Comparison of ENCODE assay signal across 26 cellular contexts in the genomic region with DNA sequence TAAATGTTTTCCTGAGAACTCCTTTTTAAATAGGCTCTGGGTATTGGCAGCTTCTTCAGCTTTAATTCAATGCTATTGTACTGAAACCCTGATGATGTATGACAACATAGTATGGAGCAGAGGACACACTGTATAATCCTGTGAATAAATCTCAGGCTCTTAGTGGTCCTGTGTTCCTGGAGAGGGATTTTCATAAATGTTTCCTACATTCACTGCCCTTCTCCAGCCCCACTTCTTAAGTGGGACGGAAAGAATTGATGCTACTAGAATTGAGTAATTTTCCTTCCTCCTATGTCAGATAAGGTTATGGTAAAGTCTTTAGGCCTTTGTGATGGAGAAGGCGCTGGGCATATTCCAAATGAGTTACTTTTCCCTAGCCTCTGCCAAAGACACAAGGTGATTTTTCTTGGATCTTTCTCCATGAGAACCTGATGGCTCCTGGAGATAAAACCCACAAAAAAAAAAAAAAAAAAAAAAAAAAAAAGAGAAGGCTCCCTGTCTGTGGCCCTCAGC.
DNase-seq lines count a peak whose midpoint lies in the region; ATAC-seq, FAIRE-seq and TF ChIP-seq lines count a peak whose summit lies in the region.
"Had no signal": no experiment of that assay in that cellular context is flagged by ENCODE, and none has a peak within 500 bp of the region (broad histone marks: within the 10 kb centered on the region; RNA-seq: fewer than 3 reads in every experiment).

No MANE protein-coding gene starts in this region.

- no peaks in the 10 kb centered on the region for H3K79me2 ChIP-seq in astrocyte (ENCODE audit: insufficient read depth, low read length)
- H3K79me2 ChIP-seq in smooth muscle cell (ENCODE audit: low read depth) = no peaks in the 10 kb centered on the region

- intact Hi-C loops in left ventricle myocardium inferior (cut with micrococcal nuclease) = no loop called here
- intact Hi-C loops in Right ventricle myocardium inferior (cut with DNase I) = no loop called here
- intact Hi-C loops in breast epithelium (cut with DNase I; ENCODE audit: low total_unique reads) = no loop called here

- no peak overlapping the region for H2AFZ ChIP-seq in astrocyte (ENCODE audit: low read depth, low read length)
- H2AFZ ChIP-seq in smooth muscle cell (ENCODE audit: low read depth) = peak overlapping the region; percentile 36

- no peaks in the 10 kb centered on the region for H4K20me1 ChIP-seq in astrocyte (ENCODE audit: insufficient read depth, low read length)
- H4K20me1 ChIP-seq in smooth muscle cell (ENCODE audit: low read depth) = no peaks in the 10 kb centered on the region
- H4K20me1 ChIP-seq: BLaER1 treated with 17β-estradiol and CSF1 and Interleukin-3, amounts not matched to agents 10 nM and 100 nM had no signal

- peak overlapping the region; percentile 55 for H3K27ac ChIP-seq in left ventricle myocardium inferior (replicated peaks)
- H3K27ac ChIP-seq in astrocyte (ENCODE audit: low read depth, low read length) = no peak overlapping the region
- H3K27ac ChIP-seq in smooth muscle cell (ENCODE audit: low read depth) = no peak overlapping the region
- no peak overlapping the region for H3K27ac ChIP-seq in breast epithelium
- H3K27ac ChIP-seq: A549; BLaER1 treated with 17β-estradiol and CSF1 and Interleukin-3, amounts not matched to agents 10 nM and 100 nM had no signal

- H3K9me3 Mint-ChIP-seq in astrocyte (ENCODE audit: unreplicated experiment) (no peaks in the 10 kb centered on the region), mesothelial cell of epicardium (peaks cover 16% of the 10 kb centered on the region)

- no peaks in the 10 kb centered on the region for H3F3A ChIP-seq in smooth muscle cell (ENCODE audit: low read depth)

- H3K4me1 ChIP-seq in left ventricle myocardium inferior (no peaks in the 10 kb centered on the region), astrocyte (ENCODE audit: insufficient read depth, low read length) (no peaks in the 10 kb centered on the region), smooth muscle cell (ENCODE audit: low read depth) (no peaks in the 10 kb centered on the region), breast epithelium (no peaks in the 10 kb centered on the region)
- H3K4me1 ChIP-seq: A549, BE2C had no signal

- peaks cover 8% of the 10 kb centered on the region for H3K9me3 ChIP-seq in left ventricle myocardium inferior (replicated peaks)
- no peaks in the 10 kb centered on the region for H3K9me3 ChIP-seq in astrocyte (ENCODE audit: insufficient read depth, low read depth, low read length)
- H3K9me3 ChIP-seq in smooth muscle cell (replicated peaks; ENCODE audit: low read depth) = no peaks in the 10 kb centered on the region
- no peaks in the 10 kb centered on the region for H3K9me3 ChIP-seq in breast epithelium
- H3K9me3 ChIP-seq: BE2C had no signal

- no peak overlapping the region for H3K4me2 ChIP-seq in astrocyte (ENCODE audit: low read length)
- H3K4me2 ChIP-seq in smooth muscle cell = no peak overlapping the region
- H3K4me2 ChIP-seq: A549; BLaER1 treated with 17β-estradiol and CSF1 and Interleukin-3, amounts not matched to agents 10 nM and 100 nM had no signal

- H3K27ac Mint-ChIP-seq in astrocyte (ENCODE audit: unreplicated experiment) (no peak overlapping the region), mesothelial cell of epicardium (peak overlapping the region; percentile 74)
- H3K27ac Mint-ChIP-seq: CD14-positive monocyte; CD4-positive, alpha-beta T cell; CD8-positive, alpha-beta memory T cell had no signal

- H3K36me3 Mint-ChIP-seq in astrocyte (ENCODE audit: low read depth, unreplicated experiment) (no peaks in the 10 kb centered on the region), mesothelial cell of epicardium (peaks cover 9% of the 10 kb centered on the region)
- H3K36me3 Mint-ChIP-seq: CD14-positive monocyte; CD8-positive, alpha-beta memory T cell had no signal

- no peak for TF ChIP-seq POLR2A in breast epithelium (IDR thresholded peaks at IDR 0.05)

- H3K36me3 ChIP-seq in left ventricle myocardium inferior = no peaks in the 10 kb centered on the region
- no peaks in the 10 kb centered on the region for H3K36me3 ChIP-seq in astrocyte (ENCODE audit: insufficient read depth, low read length)
- no peaks in the 10 kb centered on the region for H3K36me3 ChIP-seq in smooth muscle cell (ENCODE audit: low read depth)
- no peaks in the 10 kb centered on the region for H3K36me3 ChIP-seq in breast epithelium
- H3K36me3 ChIP-seq: BE2C; BLaER1 treated with 17β-estradiol and CSF1 and Interleukin-3, amounts not matched to agents 10 nM and 100 nM had no signal

- H3K27me3 ChIP-seq in left ventricle myocardium inferior (ENCODE audit: low read depth) = no peaks in the 10 kb centered on the region
- H3K27me3 ChIP-seq in astrocyte (ENCODE audit: insufficient read depth, low read length) = no peaks in the 10 kb centered on the region
- no peaks in the 10 kb centered on the region for H3K27me3 ChIP-seq in smooth muscle cell (ENCODE audit: low read depth)
- no peaks in the 10 kb centered on the region for H3K27me3 ChIP-seq in breast epithelium
- H3K27me3 ChIP-seq: BE2C; BLaER1 treated with 17β-estradiol and CSF1 and Interleukin-3, amounts not matched to agents 10 nM and 100 nM had no signal

- peaks cover 6% of the 10 kb centered on the region for H3K4me1 Mint-ChIP-seq in astrocyte (ENCODE audit: low read depth, unreplicated experiment)
- H3K4me1 Mint-ChIP-seq in mesothelial cell of epicardium = peaks cover 20% of the 10 kb centered on the region
- H3K4me1 Mint-ChIP-seq: CD14-positive monocyte; CD8-positive, alpha-beta memory T cell had no signal

- H3K27me3 Mint-ChIP-seq in astrocyte (ENCODE audit: low read depth, unreplicated experiment) = no peaks in the 10 kb centered on the region
- H3K27me3 Mint-ChIP-seq in mesothelial cell of epicardium (ENCODE audit: low read depth) = no peaks in the 10 kb centered on the region
- H3K27me3 Mint-ChIP-seq: CD4-positive, alpha-beta T cell; CD8-positive, alpha-beta memory T cell had no signal

- no peak for ATAC-seq in Right ventricle myocardium inferior
- no peak for ATAC-seq in GM21576 (IDR thresholded peaks at IDR 0.05; ENCODE audit: unreplicated experiment)
- ATAC-seq: A549, GM12878 had no signal

- 74% methylated on average over 2 of the region's 2 CpGs for WGBS in smooth muscle cell (ENCODE audit: low lambda C conversion rate)

- no peak for DNase-seq in left ventricle myocardium inferior
- DNase-seq in Right ventricle myocardium inferior (ENCODE audit: missing footprints) = no peak
- no peak for DNase-seq in astrocyte (ENCODE audit: low read depth)
- DNase-seq in mesothelial cell of epicardium (ENCODE audit: low spot score in 2 of 2, unreplicated experiment in 2 of 2) = no peak
- DNase-seq in smooth muscle cell (lab: John Stamatoyannopoulos, UW; ENCODE audit: unreplicated experiment) = no peak
- DNase-seq in breast epithelium (ENCODE audit: low spot score in 2 of 2) = no peak
- DNase-seq: 8988T; ACHN; AML-193; BE2C; CD4-positive, alpha-beta T cell; CD8-positive, alpha-beta memory T cell; DMS 273 treated with DMSO at 0.1 percent for 48 hours; DMS79; EL; GDM1; H7; HCEC 1CT had no signal

- no peak overlapping the region for H3K4me3 Mint-ChIP-seq in astrocyte (ENCODE audit: unreplicated experiment)
- H3K4me3 Mint-ChIP-seq in mesothelial cell of epicardium = no peak overlapping the region
- H3K4me3 Mint-ChIP-seq: CD14-positive monocyte; CD4-positive, alpha-beta T cell; CD8-positive, alpha-beta memory T cell had no signal

- TF ChIP-seq CTCF in left ventricle myocardium inferior (IDR thresholded peaks at IDR 0.05; ENCODE audit: borderline replicate concordance) (no peak), astrocyte (IDR thresholded peaks at IDR 0.05; ENCODE audit: insufficient read depth, low read depth, low read length) (no peak), mesothelial cell of epicardium (IDR thresholded peaks at IDR 0.05; ENCODE audit: unreplicated experiment) (no peak), smooth muscle cell (IDR thresholded peaks at IDR 0.05; ENCODE audit: borderline replicate concordance, insufficient read depth, poor library complexity, severe bottlenecking) (no peak), breast epithelium (IDR thresholded peaks at IDR 0.05) (no peak)

- H3K4me3 ChIP-seq in left ventricle myocardium inferior (no peak overlapping the region), astrocyte (ENCODE audit: insufficient read depth, low read depth, low read length) (no peak overlapping the region), smooth muscle cell (no peak overlapping the region), breast epithelium (no peak overlapping the region)
- H3K4me3 ChIP-seq: A549; BLaER1 treated with 17β-estradiol and CSF1 and Interleukin-3, amounts not matched to agents 10 nM and 100 nM; GM12878 had no signal

- FAIRE-seq in astrocyte (lab: Jason Lieb, UNC) = peak; percentile 32
- FAIRE-seq: A549, D721Med, GM12878, GM18507, H1 had no signal

- H3K9ac ChIP-seq in astrocyte (ENCODE audit: low read length) (no peak overlapping the region), smooth muscle cell (ENCODE audit: low read depth) (no peak overlapping the region)
- H3K9ac ChIP-seq: BLaER1 treated with 17β-estradiol and CSF1 and Interleukin-3, amounts not matched to agents 10 nM and 100 nM had no signal
